Comparison of ENCODE assay signal across 13 cellular contexts in genomic region chr5:178786859-178787499, GRCh38. TPM values are rescaled to one million over a fixed set of nuclear protein-coding genes. Genes with fewer than 3 reads are reported as not detected.
DNase-seq lines count a peak whose midpoint lies in the region; ATAC-seq and TF ChIP-seq lines count a peak whose summit lies in the region.
"Had no signal": no experiment of that assay in that cellular context is flagged by ENCODE, and none has a peak within 500 bp of the region (broad histone marks: within the 10 kb centered on the region; RNA-seq: fewer than 3 reads in every experiment).

No MANE protein-coding gene starts in this region.

- no peak overlapping the region for H2BK15ac ChIP-seq in mesenchymal stem cell (ENCODE audit: low read depth, poor library complexity, severe bottlenecking)

- WGBS in mesenchymal stem cell, result 71% methylated on average over 8 of the region's 9 CpGs
- 30 to 67% methylated on average over 3 to 4 of the region's 9 CpGs for WGBS in gastroesophageal sphincter (ENCODE audit: low coverage in 1 of 2), 2 donors

- H2AFZ ChIP-seq in mesenchymal stem cell (ENCODE audit: low read depth, low read length), result no peak overlapping the region

- H3K4me1 Mint-ChIP-seq in Caco-2 (ENCODE audit: low read depth, unreplicated experiment), result no peaks in the 10 kb centered on the region
- no peaks in the 10 kb centered on the region for H3K4me1 Mint-ChIP-seq in activated T-helper 17 cell treated with anti-CD3 and anti-CD28 coated beads, Interleukin-2, amount 50 U/mL, for 72 hours
- H3K4me1 Mint-ChIP-seq: activated CD4-positive, alpha-beta T cell treated with anti-CD3 and anti-CD28 coated beads, Interleukin-2, amount 10 ng/mL, durations not matched to agents 7 days and 5 days had no signal

- POLR2A ChIA-PET in Caco-2 (lab: Charles Lee), result no interaction called here

- H3K27me3 Mint-ChIP-seq in Caco-2 (ENCODE audit: insufficient read depth, unreplicated experiment), result no peaks in the 10 kb centered on the region
- H3K27me3 Mint-ChIP-seq in activated T-helper 17 cell treated with anti-CD3 and anti-CD28 coated beads, Interleukin-2, amount 50 U/mL, for 72 hours, result peaks cover 10% of the 10 kb centered on the region
- H3K27me3 Mint-ChIP-seq: activated CD4-positive, alpha-beta T cell treated with anti-CD3 and anti-CD28 coated beads, Interleukin-2, amount 10 ng/mL, durations not matched to agents 7 days and 5 days had no signal

- no peak overlapping the region for H2BK120ac ChIP-seq in mesenchymal stem cell (ENCODE audit: low read depth, low read length)

- H3K23ac ChIP-seq in mesenchymal stem cell (ENCODE audit: low read length in 2 of 2), result no peak overlapping the region

- H3K9me3 ChIP-seq in Caco-2 (no peaks in the 10 kb centered on the region; the same call in 1 of the 2 replicates), mesenchymal stem cell (ENCODE audit: control insufficient read depth, low read length) (no peaks in the 10 kb centered on the region), gastroesophageal sphincter (no peaks in the 10 kb centered on the region)

- TF ChIP-seq EP300 in gastroesophageal sphincter (IDR thresholded peaks at IDR 0.05), result no peak

- H3K4me1 ChIP-seq in Caco-2 (peaks cover 19% of the 10 kb centered on the region), mesenchymal stem cell (ENCODE audit: control insufficient read depth, insufficient read depth, low read depth, low read length) (peaks cover 12% of the 10 kb centered on the region), gastroesophageal sphincter (no peaks in the 10 kb centered on the region)
- H3K4me1 ChIP-seq: SJSA1 had no signal

- no peak overlapping the region for H3K4me3 Mint-ChIP-seq in Caco-2 (ENCODE audit: unreplicated experiment)
- no peak overlapping the region for H3K4me3 Mint-ChIP-seq in activated T-helper 17 cell treated with anti-CD3 and anti-CD28 coated beads, Interleukin-2, amount 50 U/mL, for 72 hours
- H3K4me3 Mint-ChIP-seq: activated CD4-positive, alpha-beta T cell treated with anti-CD3 and anti-CD28 coated beads, Interleukin-2, amount 10 ng/mL, durations not matched to agents 7 days and 5 days had no signal

- CTCF ChIA-PET in Caco-2 (lab: Charles Lee), result interaction anchor here (1.5 kb wide), 1 partner anchor 31 kb away, joined by 6 read pairs; no protein-coding TSS in a partner anchor

- H3K27me3 ChIP-seq in Caco-2 (replicated peaks; ENCODE audit: control insufficient read depth, insufficient read depth, low read length) (no peaks in the 10 kb centered on the region), mesenchymal stem cell (ENCODE audit: control insufficient read depth in 1 of 2, insufficient read depth in 1 of 2, low read length in 2 of 2) (no peaks in the 10 kb centered on the region), gastroesophageal sphincter (peaks cover 9% of the 10 kb centered on the region)
- H3K27me3 ChIP-seq: SJSA1 had no signal

- H3K36me3 Mint-ChIP-seq in Caco-2 (ENCODE audit: insufficient read depth, unreplicated experiment), result no peaks in the 10 kb centered on the region
- H3K36me3 Mint-ChIP-seq in activated T-helper 17 cell treated with anti-CD3 and anti-CD28 coated beads, Interleukin-2, amount 50 U/mL, for 72 hours (ENCODE audit: low read depth), result no peaks in the 10 kb centered on the region

- H2BK5ac ChIP-seq in mesenchymal stem cell (ENCODE audit: low read depth, low read length, poor library complexity, severe bottlenecking), result no peak overlapping the region

- DNase-seq in Caco-2 (peak; percentile 53 to 74), LHCN-M2 (ENCODE audit: low read depth) (peak; percentile 60), choroid plexus epithelial cell (ENCODE audit: low read depth) (peak; percentile 67), mesenchymal stem cell (peak; percentile 6), NCI-H2227 (lab: John Stamatoyannopoulos, UW; ENCODE audit: unreplicated experiment) (no peak)
- no peak for DNase-seq in activated CD4-positive, alpha-beta T cell treated with anti-CD3 and anti-CD28 coated beads, Interleukin-2, amount 50 U/mL, for 4 hours
- DNase-seq: activated CD4-positive, alpha-beta T cell treated with anti-CD3 and anti-CD28 coated beads, Interleukin-2, amount 10 ng/mL, durations not matched to agents 7 days and 5 days; erythroblast; NCI-H1436 had no signal

- H3K79me1 ChIP-seq in mesenchymal stem cell (replicated peaks; ENCODE audit: low read length, poor library complexity, severe bottlenecking), result no peaks in the 10 kb centered on the region

- H3K4ac ChIP-seq in mesenchymal stem cell (ENCODE audit: low read depth in 1 of 2, low read length in 2 of 2), result no peak overlapping the region

- peaks cover 10% of the 10 kb centered on the region for H3K9me3 Mint-ChIP-seq in Caco-2 (ENCODE audit: unreplicated experiment)
- no peaks in the 10 kb centered on the region for H3K9me3 Mint-ChIP-seq in activated T-helper 17 cell treated with anti-CD3 and anti-CD28 coated beads, Interleukin-2, amount 50 U/mL, for 72 hours
- H3K9me3 Mint-ChIP-seq: activated CD4-positive, alpha-beta T cell treated with anti-CD3 and anti-CD28 coated beads, Interleukin-2, amount 10 ng/mL, durations not matched to agents 7 days and 5 days had no signal

- TF ChIP-seq POLR2A in gastroesophageal sphincter (IDR thresholded peaks at IDR 0.05), result no peak

- H3K14ac ChIP-seq in mesenchymal stem cell (ENCODE audit: low read length in 2 of 2), result no peak overlapping the region

- no peak overlapping the region for H3K9ac ChIP-seq in mesenchymal stem cell (ENCODE audit: low read length)

- ATAC-seq in activated T-helper 17 cell treated with anti-CD3 and anti-CD28 coated beads, Interleukin-2, amount 50 U/mL, for 72 hours (replicated peaks), result no peak
- no peak for ATAC-seq in gastroesophageal sphincter

- H3K27ac ChIP-seq in mesenchymal stem cell (ENCODE audit: low read length, poor library complexity, severe bottlenecking) (peak overlapping the region; percentile 86), gastroesophageal sphincter (no peak overlapping the region)
- H3K27ac ChIP-seq: SJSA1 had no signal

- H4K91ac ChIP-seq in mesenchymal stem cell (ENCODE audit: low read length), result no peak overlapping the region

- peak overlapping the region; percentile 21 for H3K27ac Mint-ChIP-seq in Caco-2 (ENCODE audit: unreplicated experiment)
- H3K27ac Mint-ChIP-seq in activated T-helper 17 cell treated with anti-CD3 and anti-CD28 coated beads, Interleukin-2, amount 50 U/mL, for 72 hours, result no peak overlapping the region
- H3K27ac Mint-ChIP-seq: activated CD4-positive, alpha-beta T cell treated with anti-CD3 and anti-CD28 coated beads, Interleukin-2, amount 10 ng/mL, durations not matched to agents 7 days and 5 days had no signal

- no TSS peak for BruUV-seq in Caco-2 (replicated peaks; lab: Mats Ljungman, UMichigan)

- no peak overlapping the region for H2AK5ac ChIP-seq in mesenchymal stem cell (ENCODE audit: low read length, severe bottlenecking)

- no peak overlapping the region for H3K4me3 ChIP-seq in Caco-2 (ENCODE audit: low read depth, low read length)
- H3K4me3 ChIP-seq in choroid plexus epithelial cell (ENCODE audit: low read depth, low read length), result no peak overlapping the region
- H3K4me3 ChIP-seq in mesenchymal stem cell (ENCODE audit: insufficient read depth in 1 of 2, low read depth in 1 of 2, low read length in 2 of 2), result no peak overlapping the region
- no peak overlapping the region for H3K4me3 ChIP-seq in gastroesophageal sphincter
- H3K4me3 ChIP-seq: SJSA1, skin epidermis had no signal

- no peak overlapping the region for H3K4me2 ChIP-seq in mesenchymal stem cell (ENCODE audit: low read length, poor library complexity, severe bottlenecking)

- H2BK12ac ChIP-seq in mesenchymal stem cell (ENCODE audit: low read length in 2 of 2), result no peak overlapping the region

- H3K36me3 ChIP-seq in Caco-2 (ENCODE audit: control insufficient read depth, insufficient read depth, low read length) (no peaks in the 10 kb centered on the region), mesenchymal stem cell (ENCODE audit: control insufficient read depth in 1 of 2, insufficient read depth in 2 of 2, low read depth in 1 of 2, low read length in 2 of 2) (no peaks in the 10 kb centered on the region), gastroesophageal sphincter (no peaks in the 10 kb centered on the region)
- H3K36me3 ChIP-seq: SJSA1 had no signal

- TF ChIP-seq CTCF in Caco-2 (IDR thresholded peaks at IDR 0.05; ENCODE audit: insufficient read depth in 1 of 2, low read depth in 1 of 2, low read length in 1 of 2, severe bottlenecking in 1 of 2, unreplicated experiment in 1 of 2), result no peak
- TF ChIP-seq CTCF in choroid plexus epithelial cell (conservative IDR thresholded peaks at IDR 0.05; ENCODE audit: low read depth, low read length), result no peak
- no peak for TF ChIP-seq CTCF in gastroesophageal sphincter (IDR thresholded peaks at IDR 0.05)

- intact Hi-C loops in Caco-2 (cut with micrococcal nuclease; ENCODE audit: unreplicated experiment), result loop anchor here (1.0 kb wide), 2 partner anchors 8 to 57 kb away; partner anchors contain the start of gene ZNF354A

- no peak overlapping the region for H3K18ac ChIP-seq in mesenchymal stem cell (ENCODE audit: low read depth in 1 of 2, low read length in 2 of 2)

- no peak overlapping the region for H4K8ac ChIP-seq in mesenchymal stem cell (ENCODE audit: low read length)

RNA-seq across cellular contexts. Expression of gene ZNF354A, which starts 56.5 kb away (rescaled TPM):
- total RNA-seq in Caco-2 (2022) (10.5 and 11.8 TPM in 2 replicates), LHCN-M2 (2014; rRNA removed) (11.8 and 12.8 TPM in 2 replicates), gastroesophageal sphincter (10 to 100 TPM; 14.3 to 36.9 (median 18.5) TPM)
- 3.5 TPM for polyA plus RNA-seq in LHCN-M2 (2012)
- 9.4 TPM for polyA plus RNA-seq in mesenchymal stem cell (2013, experiment 1 of 2)
- 9.4 TPM for polyA plus RNA-seq in mesenchymal stem cell (2013, experiment 2 of 2)
- total RNA-seq in activated T-helper 17 cell treated with anti-CD3 and anti-CD28 coated beads, Interleukin-2, amount 50 U/mL, for 72 hours, result 1 to 10 TPM; 5.1 to 8.3 TPM

Comparison
In these comparisons a context has a peak if more than half of its experiments do, and no peak if none do; other contexts are left out.
1. DNase-seq: peak in Caco-2 (2 of 2), LHCN-M2 (single experiment), choroid plexus epithelial cell (single experiment) and mesenchymal stem cell (single experiment); none in activated CD4-positive, alpha-beta T cell treated with anti-CD3 and anti-CD28 coated beads, Interleukin-2, amount 50 U/mL, for 4 hours (0 of 2) and NCI-H2227 (single experiment).